ENCODE assay signal across 26 cellular contexts in the genomic region with DNA sequence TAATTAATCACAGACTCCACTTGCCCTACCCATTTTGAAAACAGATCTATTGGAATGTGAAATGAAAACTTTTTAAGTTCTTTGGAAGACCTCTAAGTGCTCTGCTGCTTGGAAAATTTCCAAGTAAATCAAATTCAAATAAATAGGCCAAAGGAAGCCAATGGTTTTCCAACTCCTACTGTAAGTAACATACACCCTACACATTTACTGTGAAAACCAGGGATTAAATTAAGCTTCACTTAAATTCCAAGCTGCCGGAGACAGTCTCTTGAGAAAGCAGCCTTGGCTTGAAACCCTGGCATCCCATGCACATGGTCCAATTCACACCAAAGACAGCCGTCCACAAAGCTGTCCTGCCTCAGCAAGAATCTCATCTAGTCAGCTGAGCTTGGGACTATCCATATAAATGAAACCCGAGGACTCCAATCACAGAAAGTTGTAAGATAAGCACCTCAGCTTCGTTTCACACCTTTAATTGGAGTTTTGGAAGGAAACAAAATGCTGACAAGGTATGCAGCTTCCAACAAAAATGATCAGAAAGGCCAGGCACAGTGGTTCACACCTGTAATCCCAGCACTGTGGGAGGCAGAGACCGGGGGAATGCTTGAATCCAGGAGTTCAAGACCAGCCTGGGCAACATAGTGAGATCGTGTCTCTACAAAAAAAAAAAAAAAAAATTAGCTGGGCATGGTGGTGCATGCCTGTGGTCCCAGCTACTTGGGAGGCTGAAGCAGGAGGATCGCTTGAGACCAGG.
A peak's percentile ranks its signal among the peaks of the same experiment; 100 is the strongest.
DNase-seq lines count a peak whose midpoint lies in the region; FAIRE-seq and TF ChIP-seq lines count a peak whose summit lies in the region.
"Had no signal": no experiment of that assay in that cellular context is flagged by ENCODE, and none has a peak within 500 bp of the region (broad histone marks: within the 10 kb centered on the region; RNA-seq: fewer than 3 reads in every experiment).

No MANE protein-coding gene starts in this region.

- DNase-seq in MCF 10A (ENCODE audit: unreplicated experiment) (no peak), breast epithelium (ENCODE audit: low spot score in 2 of 2) (no peak), endothelial cell of umbilical vein (ENCODE audit: low read depth, low spot score) (no peak), myocyte (ENCODE audit: low read depth) (peak; percentile 28), 8988T (no peak), HAP-1 (ENCODE audit: low spot score in 2 of 2) (no peak)
- no peak for DNase-seq in activated CD4-positive, alpha-beta T cell treated with anti-CD3 and anti-CD28 coated beads, Interleukin-2, amount 10 ng/mL, durations not matched to agents 24 days and 14 days
- no peak for DNase-seq in stimulated activated naive CD4-positive, alpha-beta T cell treated with Interleukin-2 at 50 U/mL for 16 hours (lab: John Stamatoyannopoulos, UW)
- DNase-seq: activated CD4-positive, alpha-beta T cell treated with anti-CD3 and anti-CD28 coated beads, Interleukin-2, amount 50 U/mL, for 48 hours; activated naive CD4-positive, alpha-beta T cell treated with Interleukin-2 at 50 U/mL for 16 hours; activated T-cell treated with anti-CD3 and anti-CD28 coated beads, Interleukin-2, amount 50 U/mL, for 1 hour; anterior cingulate cortex; C1 segment of cervical spinal cord; cerebellar nuclear complex; effector memory CD8-positive, alpha-beta T cell; GF-D8; NCI-H2081 treated with DMSO at 0.1 percent for 48 hours; NCI-H510A treated with DMSO at 0.1 percent for 48 hours; pancreas; Right ventricle myocardium superior; stimulated activated CD4-positive, alpha-beta T cell treated with anti-CD3 and anti-CD28 coated beads, Interleukin-4, amount 100 ng/mL, for 24 hours; substantia nigra; T-helper 1 cell had no signal

- no peaks in the 10 kb centered on the region for H4K20me1 ChIP-seq in endothelial cell of umbilical vein (replicated peaks; ENCODE audit: control insufficient read depth, extremely low read depth, insufficient read depth, low read length)

- H3K79me2 ChIP-seq in endothelial cell of umbilical vein (ENCODE audit: control insufficient read depth, insufficient read depth, low read length), result peaks cover 86% of the 10 kb centered on the region

- H3K27ac Mint-ChIP-seq in MCF 10A (ENCODE audit: low read depth, unreplicated experiment), result peak overlapping the region; percentile 92
- H3K27ac Mint-ChIP-seq in activated CD4-positive, alpha-beta T cell treated with anti-CD3 and anti-CD28 coated beads, Interleukin-2, amount 10 ng/mL, durations not matched to agents 24 days and 14 days, result no peak overlapping the region
- H3K27ac Mint-ChIP-seq: effector memory CD8-positive, alpha-beta T cell had no signal

- peaks cover 74% of the 10 kb centered on the region for H3K4me1 Mint-ChIP-seq in MCF 10A (ENCODE audit: insufficient read depth, unreplicated experiment)
- H3K4me1 Mint-ChIP-seq in activated CD4-positive, alpha-beta T cell treated with anti-CD3 and anti-CD28 coated beads, Interleukin-2, amount 10 ng/mL, durations not matched to agents 24 days and 14 days, result no peaks in the 10 kb centered on the region

- peaks cover 34% of the 10 kb centered on the region for H3K36me3 Mint-ChIP-seq in MCF 10A (ENCODE audit: insufficient read depth, unreplicated experiment)
- no peaks in the 10 kb centered on the region for H3K36me3 Mint-ChIP-seq in activated CD4-positive, alpha-beta T cell treated with anti-CD3 and anti-CD28 coated beads, Interleukin-2, amount 10 ng/mL, durations not matched to agents 24 days and 14 days (ENCODE audit: low read depth)

- no peaks in the 10 kb centered on the region for H3K9me3 Mint-ChIP-seq in MCF 10A (ENCODE audit: unreplicated experiment)
- no peaks in the 10 kb centered on the region for H3K9me3 Mint-ChIP-seq in activated CD4-positive, alpha-beta T cell treated with anti-CD3 and anti-CD28 coated beads, Interleukin-2, amount 10 ng/mL, durations not matched to agents 24 days and 14 days

- TF ChIP-seq CTCF in MCF 10A (IDR thresholded peaks at IDR 0.05; ENCODE audit: unreplicated experiment) (no peak), breast epithelium (IDR thresholded peaks at IDR 0.05) (no peak), endothelial cell of umbilical vein (IDR thresholded peaks at IDR 0.05; ENCODE audit: extremely low read depth in 1 of 2, insufficient read depth in 1 of 2, low read depth in 1 of 2, low read length in 2 of 2) (no peak)

- H3K4me3 ChIP-seq in breast epithelium, result no peak overlapping the region
- H3K4me3 ChIP-seq in endothelial cell of umbilical vein (replicated peaks in 1 of 3; ENCODE audit: insufficient read depth in 1 of 3, low read depth in 1 of 3, low read length in 3 of 3), result no peak overlapping the region
- H3K4me3 ChIP-seq in HAP-1, result no peak overlapping the region
- H3K4me3 ChIP-seq: pancreas had no signal

- POLR2A ChIA-PET in MCF 10A (lab: Yijun Ruan, JAX) (interaction anchor here (0.5 to 14.6 kb wide), 13 partner anchors 14 to 1780 kb away, joined by 3 to 462 read pairs (median 4); a partner anchor contains a TSS), endothelial cell of umbilical vein (lab: Charles Lee) (no interaction called here)

- H3K4me3 Mint-ChIP-seq in MCF 10A (ENCODE audit: unreplicated experiment), result peak overlapping the region; percentile 14
- no peak overlapping the region for H3K4me3 Mint-ChIP-seq in activated CD4-positive, alpha-beta T cell treated with anti-CD3 and anti-CD28 coated beads, Interleukin-2, amount 10 ng/mL, durations not matched to agents 24 days and 14 days
- H3K4me3 Mint-ChIP-seq: effector memory CD8-positive, alpha-beta T cell had no signal

- CTCF ChIA-PET in MCF 10A (lab: Yijun Ruan, JAX) (interaction anchor here (1.1 to 1.5 kb wide), 4 partner anchors 10 to 51 kb away, joined by 3 to 6 read pairs (median 4); no protein-coding TSS in a partner anchor), endothelial cell of umbilical vein (lab: Charles Lee) (interaction anchor here (1.3 kb wide), 1 partner anchor 30 kb away, joined by 3 read pairs; no protein-coding TSS in a partner anchor)

- FAIRE-seq in endothelial cell of umbilical vein (lab: Jason Lieb, UNC), result peak; percentile 57
- FAIRE-seq: GM12891, islet of Langerhans, pancreas had no signal

- H3K27me3 Mint-ChIP-seq in MCF 10A (ENCODE audit: insufficient read depth, unreplicated experiment), result no peaks in the 10 kb centered on the region
- no peaks in the 10 kb centered on the region for H3K27me3 Mint-ChIP-seq in activated CD4-positive, alpha-beta T cell treated with anti-CD3 and anti-CD28 coated beads, Interleukin-2, amount 10 ng/mL, durations not matched to agents 24 days and 14 days

- no peaks in the 10 kb centered on the region for H3K9me3 ChIP-seq in breast epithelium
- H3K9me3 ChIP-seq in endothelial cell of umbilical vein (replicated peaks; ENCODE audit: control insufficient read depth, insufficient read depth, low read length), result no peaks in the 10 kb centered on the region
- no peaks in the 10 kb centered on the region for H3K9me3 ChIP-seq in HAP-1
- H3K9me3 ChIP-seq: pancreas had no signal

- no TSS peak for BruUV-seq in MCF 10A (replicated peaks; lab: Mats Ljungman, UMichigan)
- BruUV-seq in endothelial cell of umbilical vein (replicated peaks; lab: Mats Ljungman, UMichigan), result no TSS peak

- intact Hi-C loops in MCF 10A (cut with micrococcal nuclease) (no loop called here), breast epithelium (cut with DNase I; ENCODE audit: low total_unique reads) (no loop called here), endothelial cell of umbilical vein (cut with micrococcal nuclease) (no loop called here)
- intact Hi-C loops in activated CD4-positive, alpha-beta T cell treated with anti-CD3 and anti-CD28 coated beads, Interleukin-2, amount 10 ng/mL, durations not matched to agents 24 days and 14 days (cut with micrococcal nuclease), result no loop called here

- H2AFZ ChIP-seq in endothelial cell of umbilical vein (ENCODE audit: low read depth, low read length), result no peak overlapping the region

- no peaks in the 10 kb centered on the region for H3K36me3 ChIP-seq in breast epithelium
- no peaks in the 10 kb centered on the region for H3K36me3 ChIP-seq in endothelial cell of umbilical vein (ENCODE audit: control insufficient read depth in 2 of 2, extremely low read depth in 1 of 2, insufficient read depth in 2 of 2, low read length in 2 of 2)
- no peaks in the 10 kb centered on the region for H3K36me3 ChIP-seq in HAP-1 (replicated peaks)
- H3K36me3 ChIP-seq: pancreas had no signal

- no peaks in the 10 kb centered on the region for H3K27me3 ChIP-seq in breast epithelium
- H3K27me3 ChIP-seq in endothelial cell of umbilical vein (ENCODE audit: control insufficient read depth in 2 of 2, insufficient read depth in 2 of 2, low read length in 2 of 2), result no peaks in the 10 kb centered on the region
- H3K27me3 ChIP-seq in HAP-1 (ENCODE audit: low read depth), result no peaks in the 10 kb centered on the region
- H3K27me3 ChIP-seq: pancreas had no signal

- in situ Hi-C loops in HAP-1 (cut with MboI; ENCODE audit: low sequenced_read_pairs), result no loop called here

- H3K4me1 ChIP-seq in breast epithelium (peaks cover 0 to 9% of the 10 kb centered on the region in 2 donors), endothelial cell of umbilical vein (ENCODE audit: control insufficient read depth, extremely low read depth, insufficient read depth, low read length) (peaks cover 6% of the 10 kb centered on the region), HAP-1 (peaks cover 30% of the 10 kb centered on the region)

- no peak for TF ChIP-seq POLR2A in breast epithelium (IDR thresholded peaks at IDR 0.05)
- no peak for TF ChIP-seq POLR2A in endothelial cell of umbilical vein (IDR thresholded peaks at IDR 0.05; ENCODE audit: low read depth, low read length)

- dilution Hi-C loops in endothelial cell of umbilical vein (cut with MboI; ENCODE audit: extremely low pct_ligation_motif_present, low sequenced_read_pairs), result no loop called here

- H3K27ac ChIP-seq in breast epithelium, result peak overlapping the region in 1 of 2 donors; percentile 35
- H3K27ac ChIP-seq in endothelial cell of umbilical vein (ENCODE audit: insufficient read depth, low read depth, low read length), result no peak overlapping the region
- H3K27ac ChIP-seq: 22Rv1, pancreas had no signal

- H3K9me1 ChIP-seq in endothelial cell of umbilical vein (replicated peaks; ENCODE audit: control insufficient read depth, extremely low read depth, insufficient read depth, low read length), result no peaks in the 10 kb centered on the region

- no peak overlapping the region for H3K9ac ChIP-seq in endothelial cell of umbilical vein (replicated peaks; ENCODE audit: extremely low read depth, insufficient read depth, low read length)

- H3K4me2 ChIP-seq in endothelial cell of umbilical vein (ENCODE audit: insufficient read depth, low read length), result no peak overlapping the region

TF ChIP-seq in endothelial cell of umbilical vein, 7 proteins besides CTCF, POLR2A, EP300 and RAD21 (continues in another document):
- TF ChIP-seq, protein P1, sequence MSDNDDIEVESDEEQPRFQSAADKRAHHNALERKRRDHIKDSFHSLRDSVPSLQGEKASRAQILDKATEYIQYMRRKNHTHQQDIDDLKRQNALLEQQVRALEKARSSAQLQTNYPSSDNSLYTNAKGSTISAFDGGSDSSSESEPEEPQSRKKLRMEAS (IDR thresholded peaks at IDR 0.05; ENCODE audit: insufficient read depth, insufficient read length), result no peak
- no peak for TF ChIP-seq FOS (IDR thresholded peaks at IDR 0.05; ENCODE audit: borderline replicate concordance, insufficient read depth, low read length)
- no peak for TF ChIP-seq MYC (IDR thresholded peaks at IDR 0.05; ENCODE audit: low read depth, low read length)
- no peak for TF ChIP-seq GATA2 (IDR thresholded peaks at IDR 0.05; ENCODE audit: insufficient read depth, insufficient read length, low read depth, low read length)
